In the genomic region with DNA sequence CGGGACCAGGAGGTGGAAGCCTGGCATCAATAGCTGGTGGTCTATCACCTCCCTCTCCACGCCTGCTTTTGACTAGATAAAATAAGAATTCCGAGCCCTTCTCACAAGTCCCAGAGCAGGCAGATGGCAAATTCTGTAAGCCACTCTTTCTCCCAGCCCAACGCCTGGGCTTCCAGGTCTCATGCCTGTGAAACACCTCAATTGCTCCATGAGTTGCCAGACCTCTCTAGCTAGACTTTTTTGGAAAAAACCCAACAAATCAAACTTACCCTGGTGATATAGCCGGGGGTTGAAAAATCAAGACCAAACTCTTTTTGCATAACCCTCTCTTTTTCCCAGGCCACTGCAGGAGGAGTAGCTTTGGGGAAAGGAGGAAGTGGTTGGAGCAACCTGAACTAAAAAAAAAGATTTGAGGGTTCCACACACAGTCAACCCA, we compare ENCODE assay signal across 8 cellular contexts. TPM values are rescaled to one million over a fixed set of nuclear protein-coding genes. Genes with fewer than 3 reads are reported as not detected.
DNase-seq lines count a peak whose midpoint lies in the region; ATAC-seq and TF ChIP-seq lines count a peak whose summit lies in the region.

No MANE protein-coding gene starts in this region.

- peak overlapping the region; percentile 56; the same call in 1 of the 2 replicates for H3K9ac ChIP-seq in ES-I3 (ENCODE audit: low read depth, low read length)
- H3K9ac ChIP-seq in parathyroid adenoma: no peak overlapping the region

- peaks cover 16% of the 10 kb centered on the region for H3K36me3 ChIP-seq in ES-I3 (ENCODE audit: insufficient read depth, low read length)
- H3K36me3 ChIP-seq in SJCRH30: no peaks in the 10 kb centered on the region
- no peaks in the 10 kb centered on the region for H3K36me3 ChIP-seq in parathyroid adenoma (ENCODE audit: control insufficient read depth, insufficient read depth, low read length)

- H3K9me3 ChIP-seq in ES-I3 (ENCODE audit: control insufficient read depth, insufficient read depth, low read length) (no peaks in the 10 kb centered on the region), SJCRH30 (replicated peaks) (no peaks in the 10 kb centered on the region), parathyroid adenoma (ENCODE audit: control insufficient read depth, low read length) (no peaks in the 10 kb centered on the region)

- H3K4me3 ChIP-seq in SJCRH30 (peak overlapping the region; percentile 52), parathyroid adenoma (ENCODE audit: low read depth, low read length) (peak overlapping the region; percentile 19)

- no peaks in the 10 kb centered on the region for H3K27me3 ChIP-seq in SJCRH30
- no peaks in the 10 kb centered on the region for H3K27me3 ChIP-seq in parathyroid adenoma (ENCODE audit: control insufficient read depth, insufficient read depth, low read length)

- H3K4me1 ChIP-seq in ES-I3 (ENCODE audit: insufficient read depth, low read length) (peaks cover 39% of the 10 kb centered on the region), SJCRH30 (peaks cover 36% of the 10 kb centered on the region), parathyroid adenoma (peaks cover 14% of the 10 kb centered on the region)

- H3K27ac ChIP-seq in SJCRH30 (peak overlapping the region; percentile 97), parathyroid adenoma (peak overlapping the region; percentile 97)

- H3K79me2 ChIP-seq in parathyroid adenoma: peaks cover 11% of the 10 kb centered on the region

- peak overlapping the region; percentile 68 for H3K4me2 ChIP-seq in parathyroid adenoma (ENCODE audit: low read length)

- DNase-seq in SJCRH30 (no peak), HCEC 1CT (no peak), UCSD-AML1 (lab: John Stamatoyannopoulos, UW; ENCODE audit: unreplicated experiment) (no peak), NCI-H2171 (lab: John Stamatoyannopoulos, UW) (no peak)

- peak overlapping the region; percentile 70 for H2AFZ ChIP-seq in parathyroid adenoma

- ATAC-seq in esophagus mucosa (peak; percentile 16), GM21528 (IDR thresholded peaks at IDR 0.05; ENCODE audit: low FRiP score, unreplicated experiment) (no peak)

- TF ChIP-seq CTCF in parathyroid adenoma (IDR thresholded peaks at IDR 0.05): no peak

RNA-seq across cellular contexts. Expression of a gene that starts 7.0 kb away (rescaled TPM):
- 6.3 and 10.8 TPM in 2 replicates for total RNA-seq in SJCRH30 (2014; rRNA removed; shearing (Covaris generic))
- 266 TPM for total RNA-seq in esophagus mucosa

Comparison
In these comparisons a context has a peak if more than half of its experiments do, and no peak if none do; other contexts are left out.
1. RNA of a gene that starts 7.0 kb away (total RNA-seq): 266 TPM in esophagus mucosa (single experiment); 6.3 to 10.8 TPM in SJCRH30; every median in the first group is over 10 times any median in the second.